In the genomic region with DNA sequence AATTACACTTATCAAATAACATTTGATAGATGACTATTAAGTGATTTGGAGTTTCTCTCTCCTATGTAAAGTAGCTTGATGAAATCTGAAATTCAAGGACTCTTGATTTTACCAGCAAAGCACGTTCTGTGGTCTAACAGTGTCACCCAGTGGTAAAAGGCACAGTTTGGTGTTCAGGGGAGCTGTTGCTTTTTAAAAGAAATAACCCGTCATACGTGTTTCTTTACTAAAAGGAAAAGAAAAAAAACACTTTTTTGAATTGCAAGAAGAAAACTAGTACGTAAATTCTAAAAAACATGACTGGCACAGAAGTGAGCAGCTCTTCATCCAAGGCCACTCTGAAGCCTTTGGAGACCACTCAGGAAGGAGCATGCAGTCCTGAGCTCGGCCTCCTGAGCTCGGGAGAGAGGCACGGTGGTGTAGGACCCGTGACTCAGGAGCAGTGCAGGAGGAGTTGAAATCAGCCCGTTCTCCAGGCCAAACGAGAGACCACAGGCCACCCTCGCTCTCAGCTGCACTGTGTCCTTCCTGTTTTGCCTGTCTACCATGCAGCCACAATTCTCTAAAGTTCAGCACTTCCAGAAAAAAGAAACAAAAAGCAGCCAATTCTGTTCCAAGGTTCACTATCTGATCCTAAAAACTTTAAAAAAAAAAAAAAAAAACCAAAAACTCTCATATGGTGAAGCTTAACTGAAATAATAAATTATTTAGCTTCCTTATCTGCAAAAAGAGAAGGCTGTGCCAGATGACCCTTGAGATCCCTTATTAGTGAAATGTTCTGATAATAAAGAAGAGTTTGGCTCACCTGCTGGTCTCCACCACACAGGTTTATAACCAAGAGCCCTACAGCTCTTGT, we compare ENCODE assay signal across 8 cellular contexts.
DNase-seq lines count a peak whose midpoint lies in the region; ATAC-seq and TF ChIP-seq lines count a peak whose summit lies in the region.

No MANE protein-coding gene starts in this region.

- no peak overlapping the region for H3K23ac ChIP-seq in trophoblast cell (ENCODE audit: low read length)

- H3K4me3 ChIP-seq in esophagus muscularis mucosa (no peak overlapping the region), trophoblast cell (ENCODE audit: low read depth, low read length) (no peak overlapping the region)

- peak; percentile 77 to 86 for ATAC-seq in activated CD4-positive, CD25-positive, alpha-beta regulatory T cell treated with anti-CD3 and anti-CD28 coated beads, Interleukin-2, amount 50 U/mL, for 24 hours
- no peak for ATAC-seq in GM18502 (IDR thresholded peaks at IDR 0.05; ENCODE audit: poor library complexity, unreplicated experiment)

- no peaks in the 10 kb centered on the region for H3K36me3 ChIP-seq in esophagus muscularis mucosa
- H3K36me3 ChIP-seq in trophoblast cell (ENCODE audit: control insufficient read depth in 1 of 2, insufficient read depth in 2 of 2, low read length in 2 of 2): peaks cover 18 to 21% of the 10 kb centered on the region in 2 experiments

- TF ChIP-seq POLR2A in esophagus muscularis mucosa (IDR thresholded peaks at IDR 0.05; ENCODE audit: low read depth): no peak

- H4K91ac ChIP-seq in trophoblast cell (ENCODE audit: low read depth, low read length): no peak overlapping the region

- intact Hi-C loops in esophagus muscularis mucosa (cut with DNase I): no loop called here

- H3K9me3 ChIP-seq in esophagus muscularis mucosa (no peaks in the 10 kb centered on the region), trophoblast cell (ENCODE audit: insufficient read depth, low read depth, low read length) (no peaks in the 10 kb centered on the region)

- H3K9ac ChIP-seq in trophoblast cell (ENCODE audit: low read length): no peak overlapping the region

- 61% methylated on average over 11 of the region's 11 CpGs for WGBS in esophagus muscularis mucosa
- no CpG with 5 or more reads among the region's 11 CpGs for WGBS in trophoblast cell (ENCODE audit: extremely low coverage, insufficient coverage, insufficient read length)

- H3K27ac ChIP-seq in RWPE1: no peak overlapping the region
- peak overlapping the region in 1 of 4 donors; percentile 34 for H3K27ac ChIP-seq in esophagus muscularis mucosa (replicated peaks in 1 of 4)
- no peak overlapping the region for H3K27ac ChIP-seq in trophoblast cell (ENCODE audit: low read depth, low read length)

- H3K4ac ChIP-seq in trophoblast cell (ENCODE audit: low read depth, low read length): no peak overlapping the region

- H4K8ac ChIP-seq in trophoblast cell (ENCODE audit: low read depth, low read length): peak overlapping the region; percentile 2

- H4K12ac ChIP-seq in trophoblast cell (ENCODE audit: low read depth, low read length): peak overlapping the region; percentile 27

- no peak overlapping the region for H3K18ac ChIP-seq in trophoblast cell (ENCODE audit: low read length)

- no peak overlapping the region for H3K14ac ChIP-seq in trophoblast cell (ENCODE audit: low read length)

- H2BK120ac ChIP-seq in trophoblast cell (ENCODE audit: insufficient read depth, low read length, poor library complexity): no peak overlapping the region

- no peak overlapping the region for H2BK5ac ChIP-seq in trophoblast cell (ENCODE audit: low read depth, low read length, poor library complexity)

- CTCF ChIA-PET in RWPE1 (lab: Yijun Ruan, JAX): interaction anchor here (0.6 to 1.1 kb wide), 6 partner anchors 19 to 451 kb away, joined by 3 to 7 read pairs (median 5); no protein-coding TSS in a partner anchor

- H3K4me1 ChIP-seq in esophagus muscularis mucosa (peaks cover 0 to 18% (median 9%) of the 10 kb centered on the region in 4 donors), trophoblast cell (ENCODE audit: control insufficient read depth in 1 of 2, insufficient read depth in 2 of 2, low read length in 2 of 2) (peaks cover 1 to 2% of the 10 kb centered on the region in 2 experiments)

- peak overlapping the region; percentile 17 for H2AFZ ChIP-seq in trophoblast cell (ENCODE audit: insufficient read depth, low read length, poor library complexity)

- H3K79me1 ChIP-seq in trophoblast cell (ENCODE audit: low read length): no peaks in the 10 kb centered on the region

- H3K79me2 ChIP-seq in trophoblast cell (ENCODE audit: control insufficient read depth, insufficient read depth, low read length, poor library complexity): no peaks in the 10 kb centered on the region

- no peak overlapping the region for H3K4me2 ChIP-seq in trophoblast cell (ENCODE audit: low read length)

- H2BK12ac ChIP-seq in trophoblast cell (ENCODE audit: low read length): no peak overlapping the region

- H3K27me3 ChIP-seq in esophagus muscularis mucosa (no peaks in the 10 kb centered on the region), trophoblast cell (ENCODE audit: insufficient read depth, low read length) (no peaks in the 10 kb centered on the region)

- TF ChIP-seq EP300 in esophagus muscularis mucosa (IDR thresholded peaks at IDR 0.05): no peak

- POLR2A ChIA-PET in RWPE1 (lab: Yijun Ruan, JAX; ENCODE audit: low non-redundant PET): interaction anchor here (0.7 kb wide), 1 partner anchor 11 kb away, joined by 11 read pairs; no protein-coding TSS in a partner anchor

- 0 out of 2 replicates have a peak, but pooled peaks have one; percentile 10 for TF ChIP-seq CTCF in RWPE1 (conservative IDR thresholded peaks at IDR 0.05; ENCODE audit: low read depth)
- peak; percentile 25 to 41 (median 36) for TF ChIP-seq CTCF in esophagus muscularis mucosa (IDR thresholded peaks at IDR 0.05)

- DNase-seq in activated CD4-positive, CD25-positive, alpha-beta regulatory T cell treated with anti-CD3 and anti-CD28 coated beads, Interleukin-2, amount 50 U/mL, for 72 hours: no peak
- no peak for DNase-seq in RWPE1 (ENCODE audit: low spot score)
- DNase-seq in esophagus muscularis mucosa (ENCODE audit: extremely low spot score): no peak
- no peak for DNase-seq in trophoblast cell
- no peak for DNase-seq in NCI-H82 treated with DMSO at 0.1 percent for 48 hours (lab: John Stamatoyannopoulos, UW; ENCODE audit: unreplicated experiment)
- no peak for DNase-seq in NCI-H1436 treated with DMSO at 0.1 percent for 48 hours (lab: John Stamatoyannopoulos, UW)

- no peak overlapping the region for H2AK5ac ChIP-seq in trophoblast cell (ENCODE audit: low read length)
